In the genomic region with DNA sequence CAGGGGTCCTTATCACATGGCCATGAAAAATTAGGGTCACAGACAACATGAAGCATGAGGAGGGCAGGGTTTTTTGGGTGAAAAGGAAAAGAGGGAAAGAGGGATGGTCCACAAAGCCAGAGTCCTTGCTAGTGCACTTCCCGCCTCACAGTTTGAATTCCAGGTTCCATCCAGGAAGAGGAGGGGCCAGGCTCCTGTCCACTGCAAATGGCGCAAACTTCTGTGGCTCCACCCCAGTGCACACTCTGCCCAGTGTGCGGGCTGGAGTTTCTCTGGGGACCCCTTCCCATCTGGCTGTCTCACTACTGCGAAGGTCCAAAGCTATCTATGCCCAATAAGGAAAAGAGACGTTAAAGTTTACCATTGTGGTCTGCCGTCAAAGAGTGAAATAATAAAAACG, we compare ENCODE assay signal across 25 cellular contexts. TPM values are rescaled to one million over a fixed set of nuclear protein-coding genes. Genes with fewer than 3 reads are reported as not detected.
"Had no signal": no experiment of that assay in that cellular context is flagged by ENCODE, and none has a peak within 500 bp of the region (broad histone marks: within the 10 kb centered on the region; RNA-seq: fewer than 3 reads in every experiment).

No MANE protein-coding gene starts in this region.

- H3K27ac ChIP-seq: colonic mucosa, dorsolateral prefrontal cortex, esophagus squamous epithelium, gastrocnemius medialis, neural progenitor cell, right lobe of liver, thyroid gland had no signal

- H3K9me3 ChIP-seq: colonic mucosa, esophagus squamous epithelium, gastrocnemius medialis, right lobe of liver, thyroid gland had no signal

- H3K4me1 ChIP-seq: colonic mucosa, gastrocnemius medialis, neural progenitor cell, right lobe of liver, thyroid gland had no signal

- H3K9ac ChIP-seq: neural progenitor cell had no signal

- H3K27me3 Mint-ChIP-seq: activated naive CD4-positive, alpha-beta T cell treated with anti-CD3 and anti-CD28 coated beads, Interleukin-2, amount 10 ng/mL, durations not matched to agents 7 days and 5 days; memory B cell; T-helper 17 cell had no signal

- H3K27me3 ChIP-seq: colonic mucosa, dorsolateral prefrontal cortex, gastrocnemius medialis, neural progenitor cell, right lobe of liver, thyroid gland had no signal

- H3K36me3 ChIP-seq: colonic mucosa, gastrocnemius medialis had no signal

- H3K27ac Mint-ChIP-seq: activated naive CD4-positive, alpha-beta T cell treated with anti-CD3 and anti-CD28 coated beads, Interleukin-2, amount 10 ng/mL, durations not matched to agents 7 days and 5 days; neural progenitor cell had no signal

- ATAC-seq: gastrocnemius medialis, left cardiac atrium, right lobe of liver, T-helper 17 cell had no signal

- H2AFZ ChIP-seq: neural progenitor cell had no signal

- H3K4me3 ChIP-seq: colonic mucosa, dorsolateral prefrontal cortex, esophagus squamous epithelium, gastrocnemius medialis, neural progenitor cell, right lobe of liver, smooth muscle cell, thyroid gland had no signal

- H3K4me3 Mint-ChIP-seq: activated naive CD4-positive, alpha-beta T cell treated with anti-CD3 and anti-CD28 coated beads, Interleukin-2, amount 10 ng/mL, durations not matched to agents 7 days and 5 days; memory B cell; neural progenitor cell; T-helper 17 cell had no signal

- H3K4me2 ChIP-seq: neural progenitor cell, smooth muscle cell had no signal

- H3K9me3 Mint-ChIP-seq: activated naive CD4-positive, alpha-beta T cell treated with anti-CD3 and anti-CD28 coated beads, Interleukin-2, amount 10 ng/mL, durations not matched to agents 7 days and 5 days; memory B cell; neural progenitor cell had no signal

- DNase-seq: activated CD4-positive, alpha-beta T cell treated with anti-CD3 and anti-CD28 coated beads for 4 hours; activated CD4-positive, alpha-beta T cell treated with anti-CD3 and anti-CD28 coated beads, Interleukin-2, amount 50 U/mL, for 48 hours; activated CD4-positive, CD25-positive, alpha-beta regulatory T cell; activated effector memory CD4-positive, alpha-beta T cell treated with anti-CD3 and anti-CD28 coated beads, Interleukin-2, amount 50 U/mL, for 16 hours; activated naive CD4-positive, alpha-beta T cell treated with anti-CD3 and anti-CD28 coated beads, Interleukin-2, amount 10 ng/mL, durations not matched to agents 7 days and 5 days; activated T-cell treated with anti-CD3 and anti-CD28 coated beads, Interleukin-2, amount 50 U/mL, for 1 hour; amygdala; colonic mucosa; dorsolateral prefrontal cortex; esophagus squamous epithelium; gastrocnemius medialis; islet precursor cell; left cardiac atrium; posterior cingulate gyrus; right lobe of liver; stimulated activated CD4-positive, alpha-beta T cell treated with anti-CD3 and anti-CD28 coated beads, Interleukin-15, amount 100 ng/mL, for 24 hours; stimulated activated naive CD4-positive, alpha-beta T cell treated with Interleukin-2 at 50 U/mL for 16 hours; substantia nigra; SW 1271; T-helper 17 cell; thyroid gland had no signal

RNA-seq across cellular contexts. Expression of gene AIM2, which starts 17.8 kb away (rescaled TPM):
- total RNA-seq: bronchial epithelial cell, gastrocnemius medialis had no signal
